ENCODE assay signal across 4 cellular contexts in the genomic region with DNA sequence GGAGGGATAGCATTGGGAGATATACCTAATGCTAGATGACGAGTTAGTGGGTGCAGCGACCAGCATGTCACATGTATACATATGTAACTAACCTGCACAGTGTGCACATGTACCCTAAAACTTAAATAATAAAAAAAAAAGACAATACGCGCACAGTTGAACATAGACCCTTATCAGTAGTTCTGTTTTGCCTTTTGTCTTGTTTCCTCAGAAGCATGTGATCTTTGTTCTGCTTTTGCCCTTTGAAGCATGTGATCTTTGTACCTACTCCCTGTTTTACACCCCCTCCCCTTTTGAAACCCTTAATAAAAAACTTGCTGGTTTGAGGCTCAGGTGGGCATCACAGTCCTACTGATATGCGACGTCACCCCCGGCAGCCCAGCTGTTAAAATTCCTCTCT. TPM values are rescaled to one million over a fixed set of nuclear protein-coding genes. Genes with fewer than 3 reads are reported as not detected.
"Had no signal": no experiment of that assay in that cellular context is flagged by ENCODE, and none has a peak within 500 bp of the region (broad histone marks: within the 10 kb centered on the region; RNA-seq: fewer than 3 reads in every experiment).

No MANE protein-coding gene starts in this region.

RNA-seq across cellular contexts. Expression of a gene that starts 56.9 kb away (rescaled TPM):
- total RNA-seq: M059J, PC-3, SJSA1 had no signal
- polyA plus RNA-seq: SK-N-SH had no signal
